ENCODE assay signal across 10 cellular contexts in the genomic region with DNA sequence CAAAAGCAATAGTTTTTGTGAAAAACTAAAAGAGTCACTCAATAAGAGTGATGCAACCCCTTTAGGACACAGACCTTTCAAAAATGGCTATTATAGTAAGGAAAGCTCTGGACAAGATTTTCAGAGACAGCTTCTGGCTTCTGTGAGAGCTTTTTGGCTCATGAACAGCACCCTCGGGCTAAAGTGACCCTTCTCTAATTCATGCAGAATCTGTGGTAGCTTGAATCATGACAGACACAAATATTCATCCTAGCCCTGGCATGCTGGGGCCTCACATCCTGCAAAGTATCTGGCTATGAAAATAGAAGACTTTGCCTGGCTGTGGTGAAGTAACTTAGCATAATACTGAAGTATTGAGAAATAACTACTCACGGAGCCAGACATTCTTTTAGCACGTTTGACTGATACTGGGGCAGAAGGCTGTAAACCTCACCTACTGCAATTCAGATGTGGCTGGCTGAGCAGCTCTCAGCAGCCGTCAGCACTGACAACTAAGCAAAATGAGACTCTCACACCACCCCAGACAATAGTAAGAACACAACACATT.
DNase-seq lines count a peak whose midpoint lies in the region; ATAC-seq and TF ChIP-seq lines count a peak whose summit lies in the region.
"Had no signal": no experiment of that assay in that cellular context is flagged by ENCODE, and none has a peak within 500 bp of the region (broad histone marks: within the 10 kb centered on the region; RNA-seq: fewer than 3 reads in every experiment).

No MANE protein-coding gene starts in this region.

- in situ Hi-C loops in ACHN (cut with HindIII; ENCODE audit: low pct_ligation_motif_present, low pct_unique_long_range_greater_than_20kb, low sequenced_read_pairs): no loop called here

- intact Hi-C loops in activated CD4-positive, alpha-beta T cell treated with anti-CD3 and anti-CD28 coated beads, Interleukin-2, amount 10 ng/mL, durations not matched to agents 24 days and 14 days (cut with micrococcal nuclease): no loop called here

- H3K4me1 ChIP-seq in rectal smooth muscle tissue (ENCODE audit: control insufficient read depth, insufficient read depth, low read length): peaks cover 8% of the 10 kb centered on the region

- no peak for TF ChIP-seq CTCF in fibroblast of pulmonary artery (IDR thresholded peaks at IDR 0.05; ENCODE audit: low read length, missing control alignments)

- no peak overlapping the region for H3K9ac ChIP-seq in rectal smooth muscle tissue (ENCODE audit: low read length)

- peak overlapping the region; percentile 51 for H3K27ac ChIP-seq in rectal smooth muscle tissue (ENCODE audit: low read depth, low read length)

- no peaks in the 10 kb centered on the region for H3K36me3 ChIP-seq in rectal smooth muscle tissue (ENCODE audit: control insufficient read depth, insufficient read depth, low read length)

- H3K36me3 Mint-ChIP-seq in activated CD4-positive, alpha-beta T cell treated with anti-CD3 and anti-CD28 coated beads, Interleukin-2, amount 10 ng/mL, durations not matched to agents 24 days and 14 days (ENCODE audit: low read depth): no peaks in the 10 kb centered on the region

- H3K9me3 Mint-ChIP-seq in activated CD4-positive, alpha-beta T cell treated with anti-CD3 and anti-CD28 coated beads, Interleukin-2, amount 10 ng/mL, durations not matched to agents 24 days and 14 days: no peaks in the 10 kb centered on the region

- H3K27ac Mint-ChIP-seq in activated CD4-positive, alpha-beta T cell treated with anti-CD3 and anti-CD28 coated beads, Interleukin-2, amount 10 ng/mL, durations not matched to agents 24 days and 14 days: no peak overlapping the region

- ATAC-seq in GM21529 (IDR thresholded peaks at IDR 0.05; ENCODE audit: unreplicated experiment): no peak

- no peaks in the 10 kb centered on the region for H3K4me1 Mint-ChIP-seq in activated CD4-positive, alpha-beta T cell treated with anti-CD3 and anti-CD28 coated beads, Interleukin-2, amount 10 ng/mL, durations not matched to agents 24 days and 14 days

- H3K4me3 ChIP-seq in fibroblast of pulmonary artery (replicated peaks; ENCODE audit: low read depth, low read length) (no peak overlapping the region), rectal smooth muscle tissue (ENCODE audit: low read length) (peak overlapping the region; percentile 15)

- DNase-seq in GDM1 (lab: John Stamatoyannopoulos, UW) (peak; percentile 32), SKM-1 (lab: John Stamatoyannopoulos, UW; ENCODE audit: unreplicated experiment) (peak; percentile 47), fibroblast of pulmonary artery (ENCODE audit: low read depth) (peak; percentile 93), ACHN (no peak)
- no peak for DNase-seq in activated CD4-positive, alpha-beta T cell treated with anti-CD3 and anti-CD28 coated beads, Interleukin-2, amount 10 ng/mL, durations not matched to agents 24 days and 14 days
- no peak for DNase-seq in stimulated activated CD4-positive, alpha-beta T cell treated with anti-CD3 and anti-CD28 coated beads, Interleukin-12 subunit alpha, Interleukin-12 subunit beta, amount 100 ng/mL, for 4 hours
- DNase-seq: activated CD8-positive, alpha-beta memory T cell treated with anti-CD3 and anti-CD28 coated beads for 24 hours; NCI-H2107 had no signal

- H3K27me3 Mint-ChIP-seq in activated CD4-positive, alpha-beta T cell treated with anti-CD3 and anti-CD28 coated beads, Interleukin-2, amount 10 ng/mL, durations not matched to agents 24 days and 14 days: no peaks in the 10 kb centered on the region

- no peak overlapping the region for H3K4me3 Mint-ChIP-seq in activated CD4-positive, alpha-beta T cell treated with anti-CD3 and anti-CD28 coated beads, Interleukin-2, amount 10 ng/mL, durations not matched to agents 24 days and 14 days

- H3K27me3 ChIP-seq in rectal smooth muscle tissue (ENCODE audit: control insufficient read depth, insufficient read depth, low read length): no peaks in the 10 kb centered on the region

Comparison
In these comparisons a context has a peak if more than half of its experiments do, and no peak if none do; other contexts are left out.
1. DNase-seq: peak in GDM1 (single experiment), SKM-1 (single experiment) and fibroblast of pulmonary artery (single experiment); none in ACHN (single experiment), activated CD4-positive, alpha-beta T cell treated with anti-CD3 and anti-CD28 coated beads, Interleukin-2, amount 10 ng/mL, durations not matched to agents 24 days and 14 days (single experiment) and stimulated activated CD4-positive, alpha-beta T cell treated with anti-CD3 and anti-CD28 coated beads, Interleukin-12 subunit alpha, Interleukin-12 subunit beta, amount 100 ng/mL, for 4 hours (single experiment).